13 cellular contexts compared by ENCODE assay signal in genomic region chr17:42548993-42549755, GRCh38. TPM values are rescaled to one million over a fixed set of nuclear protein-coding genes. Genes with fewer than 3 reads are reported as not detected.
DNase-seq lines count a peak whose midpoint lies in the region; ATAC-seq, FAIRE-seq and TF ChIP-seq lines count a peak whose summit lies in the region.
"Had no signal": no experiment of that assay in that cellular context is flagged by ENCODE, and none has a peak within 500 bp of the region (broad histone marks: within the 10 kb centered on the region; RNA-seq: fewer than 3 reads in every experiment).

No MANE protein-coding gene starts in this region.

- H3K9me3 Mint-ChIP-seq in type B pancreatic cell = no peaks in the 10 kb centered on the region
- no peaks in the 10 kb centered on the region for H3K9me3 Mint-ChIP-seq in activated naive CD4-positive, alpha-beta T cell treated with anti-CD3 and anti-CD28 coated beads for 36 hours

- H3K36me3 ChIP-seq in cardiac muscle cell (no peaks in the 10 kb centered on the region), heart right ventricle (peaks cover 0 to 18% (median under 1%) of the 10 kb centered on the region in 9 donors), SK-N-MC (ENCODE audit: insufficient read depth, low read length) (no peaks in the 10 kb centered on the region), hepatocyte (replicated peaks; ENCODE audit: insufficient read depth, low read depth) (no peaks in the 10 kb centered on the region)

- H4K20me1 ChIP-seq in hepatocyte (ENCODE audit: insufficient read depth, poor library complexity, severe bottlenecking) = no peaks in the 10 kb centered on the region

- H3K9ac ChIP-seq in SK-N-MC (ENCODE audit: insufficient read length) = no peak overlapping the region

- H3K27me3 Mint-ChIP-seq in type B pancreatic cell = no peaks in the 10 kb centered on the region
- no peaks in the 10 kb centered on the region for H3K27me3 Mint-ChIP-seq in activated naive CD4-positive, alpha-beta T cell treated with anti-CD3 and anti-CD28 coated beads for 36 hours (ENCODE audit: low read depth)

- H3K36me3 Mint-ChIP-seq in type B pancreatic cell = no peaks in the 10 kb centered on the region
- H3K36me3 Mint-ChIP-seq in activated naive CD4-positive, alpha-beta T cell treated with anti-CD3 and anti-CD28 coated beads for 36 hours (ENCODE audit: low read depth) = no peaks in the 10 kb centered on the region

- DNase-seq in cardiac muscle cell (ENCODE audit: low read depth in 1 of 2, low spot score in 1 of 2) (no peak), heart right ventricle (no peak), SK-N-MC (ENCODE audit: low read depth, low spot score) (no peak), hepatocyte (ENCODE audit: low spot score) (no peak), type B pancreatic cell (ENCODE audit: extremely low spot score, unreplicated experiment) (no peak), dermis blood vessel endothelial cell (no peak), H54 (ENCODE audit: insufficient read length, low spot score) (no peak)
- DNase-seq in activated naive CD4-positive, alpha-beta T cell treated with anti-CD3 and anti-CD28 coated beads for 36 hours = no peak
- DNase-seq: activated CD4-positive, alpha-beta T cell treated with anti-CD3 and anti-CD28 coated beads for 4 hours; NCI-H2029; stimulated activated CD4-positive, alpha-beta T cell treated with anti-CD3 and anti-CD28 coated beads, Interleukin-4, amount 100 ng/mL, for 24 hours; testis had no signal

- H3K4me1 ChIP-seq in cardiac muscle cell (ENCODE audit: low read depth) (no peaks in the 10 kb centered on the region), heart right ventricle (peaks cover 10 to 40% (median 28%) of the 10 kb centered on the region in 9 donors), hepatocyte (ENCODE audit: insufficient read depth) (peaks cover 14% of the 10 kb centered on the region)

- 83 to 84% methylated on average over 14 of the region's 14 CpGs for WGBS in heart right ventricle, 2 donors
- 81% methylated on average over 14 of the region's 14 CpGs for WGBS in hepatocyte (ENCODE audit: low lambda C conversion rate, missing lambda C conversion rate)

- no peak for FAIRE-seq in H54 (lab: Jason Lieb, UNC)

- H3K79me2 ChIP-seq in hepatocyte = peaks cover 8% of the 10 kb centered on the region

- H3K4me3 ChIP-seq in cardiac muscle cell (peak overlapping the region; percentile 25), heart right ventricle (no peak overlapping the region), SK-N-MC (peak overlapping the region; percentile 80), hepatocyte (peak overlapping the region; percentile 51)
- H3K4me3 ChIP-seq: ascending aorta had no signal

- H3K27ac Mint-ChIP-seq in type B pancreatic cell = no peak overlapping the region
- H3K27ac Mint-ChIP-seq in activated naive CD4-positive, alpha-beta T cell treated with anti-CD3 and anti-CD28 coated beads for 36 hours = no peak overlapping the region

- H3K9me2 ChIP-seq in hepatocyte (replicated peaks; ENCODE audit: insufficient read depth) = no peaks in the 10 kb centered on the region

- CTCF ChIA-PET in activated naive CD4-positive, alpha-beta T cell treated with anti-CD3 and anti-CD28 coated beads for 36 hours (lab: Charles Lee) = interaction anchor here (0.6 to 1.5 kb wide), 6 partner anchors 11 to 215 kb away, joined by 3 to 10 read pairs (median 5); partner anchors contain the start of gene PSMC3IP

- no peak overlapping the region for H2AFZ ChIP-seq in hepatocyte

- H3K27ac ChIP-seq in cardiac muscle cell = no peak overlapping the region
- H3K27ac ChIP-seq in heart right ventricle = no peak overlapping the region
- H3K27ac ChIP-seq in SK-N-MC = no peak overlapping the region
- no peak overlapping the region for H3K27ac ChIP-seq in hepatocyte
- H3K27ac ChIP-seq: ascending aorta, testis had no signal

- intact Hi-C loops in heart right ventricle (cut with DNase I) = no loop called here
- intact Hi-C loops in activated naive CD4-positive, alpha-beta T cell treated with anti-CD3 and anti-CD28 coated beads for 36 hours (cut with micrococcal nuclease) = loop anchor here (1.0 kb wide), 1 partner anchor 214 kb away; no protein-coding TSS in a partner anchor

- H3K4me2 ChIP-seq in hepatocyte = peak overlapping the region; percentile 79

- TF ChIP-seq CTCF in cardiac muscle cell (IDR thresholded peaks at IDR 0.05; ENCODE audit: low read depth, low read length) = no peak
- no peak for TF ChIP-seq CTCF in heart right ventricle (IDR thresholded peaks at IDR 0.05)
- TF ChIP-seq CTCF in hepatocyte (IDR thresholded peaks at IDR 0.05; ENCODE audit: poor library complexity) = no peak
- TF ChIP-seq CTCF in type B pancreatic cell (conservative IDR thresholded peaks at IDR 0.05) = no peak

- H3K9me3 ChIP-seq in cardiac muscle cell (ENCODE audit: low read depth) (no peaks in the 10 kb centered on the region), heart right ventricle (no peaks in the 10 kb centered on the region), SK-N-MC (ENCODE audit: low read depth, low read length) (no peaks in the 10 kb centered on the region), hepatocyte (ENCODE audit: low read depth) (no peaks in the 10 kb centered on the region)
- H3K9me3 ChIP-seq: ascending aorta, testis had no signal

- H3K4me3 Mint-ChIP-seq in type B pancreatic cell = peak overlapping the region; percentile 78
- H3K4me3 Mint-ChIP-seq in activated naive CD4-positive, alpha-beta T cell treated with anti-CD3 and anti-CD28 coated beads for 36 hours = no peak overlapping the region

- H3K4me1 Mint-ChIP-seq in type B pancreatic cell (ENCODE audit: unreplicated experiment) = peaks cover 4% of the 10 kb centered on the region
- peaks cover 21% of the 10 kb centered on the region for H3K4me1 Mint-ChIP-seq in activated naive CD4-positive, alpha-beta T cell treated with anti-CD3 and anti-CD28 coated beads for 36 hours (ENCODE audit: low read depth)

- ATAC-seq in heart right ventricle = no peak

- H3K27me3 ChIP-seq in cardiac muscle cell = no peaks in the 10 kb centered on the region
- peaks cover 0 to 13% (median 0%) of the 10 kb centered on the region in 7 donors for H3K27me3 ChIP-seq in heart right ventricle
- H3K27me3 ChIP-seq in hepatocyte = no peaks in the 10 kb centered on the region
- H3K27me3 ChIP-seq: ascending aorta, testis had no signal

- TF ChIP-seq POLR2A in H54 (IDR thresholded peaks at IDR 0.05; ENCODE audit: low read depth, low read length) = no peak

RNA-seq across cellular contexts. Expression of gene HSD17B1, which starts 3.5 kb away (rescaled TPM):
- total RNA-seq in cardiac muscle cell = 4.3 and 6.0 TPM in 2 replicates
- polyA plus RNA-seq in cardiac muscle cell = 2.8 and 3.0 TPM in 2 replicates
- 1 to 10 TPM in 2 of 10 donors, under 1 TPM in 8; 0.50 to 2.3 (median 0.78) TPM for total RNA-seq in heart right ventricle
- 1 to 10 TPM; 2.2 to 2.6 TPM for polyA plus RNA-seq in heart right ventricle
- 0.12 and 2.7 TPM in 2 replicates for total RNA-seq in hepatocyte
- 4.8 and 6.6 TPM in 2 replicates for polyA plus RNA-seq in hepatocyte
- total RNA-seq in type B pancreatic cell (ENCODE audit: low replicate concordance) = 2.2 and 2.7 TPM in 2 replicates
- 0.23 and 0.34 TPM in 2 replicates for total RNA-seq in dermis blood vessel endothelial cell
- total RNA-seq in activated naive CD4-positive, alpha-beta T cell treated with anti-CD3 and anti-CD28 coated beads for 36 hours = under 1 TPM; 0.26 to 0.67 TPM
- total RNA-seq: ascending aorta had no signal

RNA-seq across cellular contexts. Expression of gene COASY, which starts 12.8 kb away (rescaled TPM):
- total RNA-seq in cardiac muscle cell (32.5 and 43.5 TPM in 2 replicates), heart right ventricle (10 to 100 TPM; 29.7 to 56.9 (median 32.9) TPM), hepatocyte (27.7 and 33.9 TPM in 2 replicates), type B pancreatic cell (ENCODE audit: low replicate concordance) (78.0 and 80.8 TPM in 2 replicates), dermis blood vessel endothelial cell (9.5 and 33.9 TPM in 2 replicates)
- polyA plus RNA-seq in cardiac muscle cell (74.7 and 97.4 TPM in 2 replicates), heart right ventricle (10 to 100 TPM; 46.8 to 50.8 TPM), hepatocyte (91.6 and 93.9 TPM in 2 replicates)
- 10 to 100 TPM; 93.3 to 93.6 TPM for total RNA-seq in activated naive CD4-positive, alpha-beta T cell treated with anti-CD3 and anti-CD28 coated beads for 36 hours

RNA-seq across cellular contexts. Expression of gene NAGLU, which starts 13.1 kb away (rescaled TPM):
- 49.0 and 56.9 TPM in 2 replicates for total RNA-seq in cardiac muscle cell
- polyA plus RNA-seq in cardiac muscle cell = 37.1 and 56.9 TPM in 2 replicates
- total RNA-seq in heart right ventricle = 10 to 100 TPM in 5 of 10 donors, 1 to 10 TPM in 5; 6.8 to 16.0 (median 9.8) TPM
- 10 to 100 TPM; 17.0 to 18.3 TPM for polyA plus RNA-seq in heart right ventricle
- total RNA-seq in hepatocyte = 76.4 and 78.1 TPM in 2 replicates
- 121 and 152 TPM in 2 replicates for polyA plus RNA-seq in hepatocyte
- 24.0 and 26.5 TPM in 2 replicates for total RNA-seq in type B pancreatic cell (ENCODE audit: low replicate concordance)
- total RNA-seq in dermis blood vessel endothelial cell = 44.9 and 53.3 TPM in 2 replicates
- 10 to 100 TPM; 11.1 to 11.9 TPM for total RNA-seq in activated naive CD4-positive, alpha-beta T cell treated with anti-CD3 and anti-CD28 coated beads for 36 hours

RNA-seq across cellular contexts. Expression of gene MLX, which starts 17.7 kb away (rescaled TPM):
- 22.4 and 28.1 TPM in 2 replicates for total RNA-seq in cardiac muscle cell
- 37.1 and 47.3 TPM in 2 replicates for polyA plus RNA-seq in cardiac muscle cell
- 10 to 100 TPM; 45.7 to 87.2 (median 56.4) TPM for total RNA-seq in heart right ventricle
- 10 to 100 TPM; 55.8 to 61.2 TPM for polyA plus RNA-seq in heart right ventricle
- 29.7 and 34.0 TPM in 2 replicates for total RNA-seq in hepatocyte
- polyA plus RNA-seq in hepatocyte = 33.1 and 39.5 TPM in 2 replicates
- 31.3 and 32.3 TPM in 2 replicates for total RNA-seq in type B pancreatic cell (ENCODE audit: low replicate concordance)
- total RNA-seq in dermis blood vessel endothelial cell = 33.0 and 34.5 TPM in 2 replicates
- total RNA-seq in activated naive CD4-positive, alpha-beta T cell treated with anti-CD3 and anti-CD28 coated beads for 36 hours = 10 to 100 TPM; 22.1 to 24.7 TPM

RNA-seq across cellular contexts. Expression of gene PSMC3IP, which starts 28.4 kb away (rescaled TPM):
- 6.2 and 6.6 TPM in 2 replicates for total RNA-seq in cardiac muscle cell
- 9.1 and 14.0 TPM in 2 replicates for polyA plus RNA-seq in cardiac muscle cell
- total RNA-seq in heart right ventricle = 1 to 10 TPM; 1.1 to 3.1 (median 1.6) TPM
- 1 to 10 TPM; 2.9 TPM for polyA plus RNA-seq in heart right ventricle
- 1.5 and 1.9 TPM in 2 replicates for total RNA-seq in hepatocyte
- polyA plus RNA-seq in hepatocyte = 3.7 and 4.2 TPM in 2 replicates
- total RNA-seq in type B pancreatic cell (ENCODE audit: low replicate concordance) = 10.6 and 22.6 TPM in 2 replicates
- 4.9 and 5.5 TPM in 2 replicates for total RNA-seq in dermis blood vessel endothelial cell
- 10 to 100 TPM; 38.6 to 42.2 TPM for total RNA-seq in activated naive CD4-positive, alpha-beta T cell treated with anti-CD3 and anti-CD28 coated beads for 36 hours

Comparison
In these comparisons a context has a peak if more than half of its experiments do, and no peak if none do; other contexts are left out.
1. H3K4me3 ChIP-seq: peak in cardiac muscle cell (single experiment), SK-N-MC (single experiment) and hepatocyte (single experiment); none in heart right ventricle (0 of 10).